Comparison of ENCODE assay signal across 19 cellular contexts in the genomic region with DNA sequence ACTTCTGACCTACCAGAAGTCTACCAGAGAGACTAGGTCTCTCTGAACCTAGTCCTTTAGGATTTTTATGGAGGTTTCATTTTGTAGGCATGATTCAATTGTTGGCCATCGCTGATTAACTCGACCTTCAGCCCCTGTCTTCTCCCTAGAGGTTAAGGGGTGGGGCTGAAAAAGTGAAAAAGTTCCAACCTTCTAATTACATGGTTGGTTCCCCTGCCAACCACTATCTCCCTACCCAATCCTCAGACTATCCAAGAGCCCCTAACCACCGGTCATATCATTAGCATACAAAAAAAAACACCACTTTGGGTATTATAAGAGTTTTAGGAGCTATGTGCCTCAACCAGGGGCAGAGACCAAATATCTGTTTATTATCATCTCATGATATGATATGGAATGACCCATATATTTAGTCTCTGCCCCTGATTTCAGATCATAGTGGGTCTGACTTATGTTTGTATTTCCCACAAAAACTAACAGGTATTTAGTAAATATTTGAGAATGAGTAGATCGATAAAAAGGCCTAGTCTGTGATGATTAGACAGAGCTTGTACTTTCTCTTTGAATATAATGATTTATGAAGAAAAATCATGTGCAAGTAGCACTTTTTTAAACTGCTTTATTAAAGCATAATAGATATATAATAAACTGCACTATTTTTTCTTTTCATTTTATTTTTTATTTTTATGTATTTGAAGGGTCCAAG. TPM values are rescaled to one million over a fixed set of nuclear protein-coding genes. Genes with fewer than 3 reads are reported as not detected.
DNase-seq lines count a peak whose midpoint lies in the region; ATAC-seq and TF ChIP-seq lines count a peak whose summit lies in the region.
"Had no signal": no experiment of that assay in that cellular context is flagged by ENCODE, and none has a peak within 500 bp of the region (broad histone marks: within the 10 kb centered on the region; RNA-seq: fewer than 3 reads in every experiment).

No MANE protein-coding gene starts in this region.

- ATAC-seq in HG02610 (IDR thresholded peaks at IDR 0.05; ENCODE audit: unreplicated experiment) (peak; percentile 25), left lobe of liver (peak; percentile 81)
- ATAC-seq: A549; CD8-positive, alpha-beta T cell had no signal

- H3K4me1 Mint-ChIP-seq in progenitor cell of endocrine pancreas (ENCODE audit: low read depth), result peaks cover 2% of the 10 kb centered on the region
- H3K4me1 Mint-ChIP-seq: CD14-positive monocyte, H9 had no signal

- no peaks in the 10 kb centered on the region for H3K9me3 Mint-ChIP-seq in progenitor cell of endocrine pancreas (ENCODE audit: low read depth)
- H3K9me3 Mint-ChIP-seq: CD8-positive, alpha-beta T cell; HFFc6 had no signal

- no peak overlapping the region for H3K4me3 Mint-ChIP-seq in progenitor cell of endocrine pancreas (ENCODE audit: low read depth)
- H3K4me3 Mint-ChIP-seq: CD14-positive monocyte; CD8-positive, alpha-beta T cell; H9; HFFc6 had no signal

- peak; percentile 71 for DNase-seq in OCI-M1 (lab: John Stamatoyannopoulos, UW)
- no peak for DNase-seq in left lobe of liver (ENCODE audit: low spot score)
- DNase-seq in progenitor cell of endocrine pancreas (ENCODE audit: low spot score, unreplicated experiment), result no peak
- no peak for DNase-seq in activated T-cell treated with anti-CD3 and anti-CD28 coated beads, Interleukin-2, amount 50 U/mL, for 1 hour
- no peak for DNase-seq in Ammon's horn (ENCODE audit: low spot score)
- no peak for DNase-seq in OCI-M2 (lab: John Stamatoyannopoulos, UW; ENCODE audit: unreplicated experiment)
- DNase-seq in activated CD4-positive, alpha-beta T cell treated with anti-CD3 and anti-CD28 coated beads for 1 hour, result no peak
- DNase-seq: CD8-positive, alpha-beta T cell; COR-L47; DMS153; DND-41; GF-D8; GOT3; H9; HFFc6; Karpas-422 had no signal

- no peaks in the 10 kb centered on the region for H3K27me3 Mint-ChIP-seq in progenitor cell of endocrine pancreas

- peak overlapping the region; percentile 69 for H3K27ac Mint-ChIP-seq in progenitor cell of endocrine pancreas
- H3K27ac Mint-ChIP-seq: CD14-positive monocyte; CD8-positive, alpha-beta T cell; H9; HFFc6 had no signal

- TF ChIP-seq CTCF in progenitor cell of endocrine pancreas (IDR thresholded peaks at IDR 0.05; ENCODE audit: unreplicated experiment), result no peak

- H3K36me3 Mint-ChIP-seq in progenitor cell of endocrine pancreas (ENCODE audit: insufficient read depth), result peaks cover 22% of the 10 kb centered on the region

RNA-seq across cellular contexts. Expression of a gene that starts 35.8 kb away (rescaled TPM):
- 5.8 TPM for total RNA-seq in left lobe of liver
- 46.8 and 47.1 TPM in 2 replicates for total RNA-seq in progenitor cell of endocrine pancreas

RNA-seq across cellular contexts. Expression of a gene that starts 41.2 kb away (rescaled TPM):
- total RNA-seq in left lobe of liver (53.6 TPM), progenitor cell of endocrine pancreas (84.7 and 86.3 TPM in 2 replicates)

RNA-seq across cellular contexts. Expression of a gene that starts 43.3 kb away (rescaled TPM):
- total RNA-seq in left lobe of liver, result 11.1 TPM
- 35.3 and 35.9 TPM in 2 replicates for total RNA-seq in progenitor cell of endocrine pancreas

RNA-seq across cellular contexts. Expression of a gene that starts 43.5 kb away (rescaled TPM):
- total RNA-seq in left lobe of liver, result 9.1 TPM
- 28.8 and 29.7 TPM in 2 replicates for total RNA-seq in progenitor cell of endocrine pancreas
